34 cellular contexts compared by ENCODE assay signal in genomic region chr14:32841698-32842097, GRCh38.
"Had no signal": no experiment of that assay in that cellular context is flagged by ENCODE, and none has a peak within 500 bp of the region (broad histone marks: within the 10 kb centered on the region; RNA-seq: fewer than 3 reads in every experiment).

No MANE protein-coding gene starts in this region.

- H3K4me3 ChIP-seq: MG63 had no signal

- H3K36me3 ChIP-seq: MG63 had no signal

- H3K27me3 ChIP-seq: MG63 had no signal

- DNase-seq: Karpas-422, Kasumi-1, MG63, MM.1S, MV-4-11, NCI-H1048, NCI-H1092, NCI-H1092 treated with DMSO at 0.1 percent for 48 hours, NCI-H1105, NCI-H1105 treated with DMSO at 0.1 percent for 48 hours, NCI-H1417, NCI-H1417 treated with DMSO at 0.1 percent for 48 hours, NCI-H1436, NCI-H1436 treated with DMSO at 0.1 percent for 48 hours, NCI-H146, NCI-H1694, NCI-H1694 treated with DMSO at 0.1 percent for 48 hours, NCI-H187, NCI-H187 treated with DMSO at 0.1 percent for 48 hours, NCI-H1930, NCI-H2029, NCI-H2029 treated with DMSO at 0.1 percent for 48 hours, NCI-H2081, NCI-H2081 treated with DMSO at 0.1 percent for 48 hours, NCI-H2107, NCI-H2171, NCI-H2171 treated with DMSO at 0.1 percent for 48 hours, NCI-H2227 treated with DMSO at 0.1 percent for 48 hours, NCI-H226, NCI-H345, NCI-H446, NCI-H446 treated with DMSO at 0.1 percent for 48 hours, NCI-H510A, NCI-H510A treated with DMSO at 0.1 percent for 48 hours had no signal

- H3K9me3 ChIP-seq: MG63 had no signal
